12 cellular contexts compared by ENCODE assay signal in the genomic region with DNA sequence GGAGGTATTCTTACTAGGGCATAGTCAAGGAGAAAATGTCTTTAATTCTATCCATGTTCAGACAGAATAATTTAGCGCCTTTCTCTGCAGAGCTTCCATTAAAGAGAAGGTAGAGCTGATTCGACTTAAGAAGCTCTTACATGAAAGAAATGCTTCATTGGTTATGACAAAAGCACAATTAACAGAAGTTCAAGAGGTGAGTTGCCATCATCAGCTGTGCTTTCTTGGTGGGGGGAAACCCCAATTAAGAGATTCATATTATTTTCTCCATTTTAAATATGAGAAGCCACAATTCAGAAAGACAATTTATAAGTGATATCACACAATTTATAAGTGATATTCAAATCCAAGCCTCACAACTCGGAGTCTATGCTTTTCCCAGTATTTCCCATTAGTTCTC. TPM values are rescaled to one million over a fixed set of nuclear protein-coding genes. Genes with fewer than 3 reads are reported as not detected.
DNase-seq lines count a peak whose midpoint lies in the region; ATAC-seq and TF ChIP-seq lines count a peak whose summit lies in the region.
"Had no signal": no experiment of that assay in that cellular context is flagged by ENCODE, and none has a peak within 500 bp of the region (broad histone marks: within the 10 kb centered on the region; RNA-seq: fewer than 3 reads in every experiment).

No MANE protein-coding gene starts in this region.

- H3K4me3 Mint-ChIP-seq in CD8-positive, alpha-beta T cell: no peak overlapping the region
- H3K4me3 Mint-ChIP-seq in IgD-negative memory B cell (peak overlapping the region; percentile 76 to 96 (median 92)), natural killer cell (peak overlapping the region; percentile 79)

- H3K4me1 ChIP-seq in CD8-positive, alpha-beta T cell (ENCODE audit: insufficient read depth, low read length): peaks cover 7% of the 10 kb centered on the region
- no peaks in the 10 kb centered on the region for H3K4me1 ChIP-seq in breast epithelium

- no peaks in the 10 kb centered on the region for H3K36me3 ChIP-seq in CD8-positive, alpha-beta T cell (ENCODE audit: insufficient read depth, low read length)
- no peaks in the 10 kb centered on the region for H3K36me3 ChIP-seq in breast epithelium

- no peak for TF ChIP-seq CTCF in CD8-positive, alpha-beta T cell (IDR thresholded peaks at IDR 0.05)
- no peak for TF ChIP-seq CTCF in breast epithelium (IDR thresholded peaks at IDR 0.05)
- TF ChIP-seq CTCF in natural killer cell (IDR thresholded peaks at IDR 0.05): no peak

- H3K27me3 Mint-ChIP-seq in CD8-positive, alpha-beta T cell (ENCODE audit: low read depth): no peaks in the 10 kb centered on the region
- H3K27me3 Mint-ChIP-seq in IgD-negative memory B cell (peaks cover 1% of the 10 kb centered on the region), natural killer cell (ENCODE audit: low read depth in 2 of 2) (no peaks in the 10 kb centered on the region)

- CTCF ChIA-PET in CD8-positive, alpha-beta T cell (lab: Charles Lee): interaction anchor here (0.9 kb wide), 1 partner anchor 38 kb away, joined by 3 read pairs; no protein-coding TSS in a partner anchor

- no peak for DNase-seq in CD8-positive, alpha-beta T cell
- DNase-seq in breast epithelium (ENCODE audit: low spot score in 2 of 2): no peak
- no peak for DNase-seq in natural killer cell
- DNase-seq in DMS53 treated with DMSO at 0.1 percent for 48 hours (lab: John Stamatoyannopoulos, UW; ENCODE audit: unreplicated experiment): no peak
- no peak for DNase-seq in activated effector memory CD4-positive, alpha-beta T cell treated with anti-CD3 and anti-CD28 coated beads, Interleukin-2, amount 50 U/mL, for 16 hours
- DNase-seq: mesenchymal stem cell had no signal

- no peaks in the 10 kb centered on the region for H3K9me3 Mint-ChIP-seq in CD8-positive, alpha-beta T cell
- H3K9me3 Mint-ChIP-seq in IgD-negative memory B cell: no peaks in the 10 kb centered on the region
- H3K9me3 Mint-ChIP-seq in natural killer cell: no peaks in the 10 kb centered on the region
- H3K9me3 Mint-ChIP-seq: activated T-helper 2 cell treated with anti-CD3 and anti-CD28 coated beads, Interferon-gamma antibody, Interleukin-2, Interleukin-4, amounts not matched to agents 10 μg/mL and 5 μg/mL and 100 μg/mL, durations not matched to agents 14 hours and 24 hours and 36 hours had no signal

- H3K27me3 ChIP-seq in CD8-positive, alpha-beta T cell (ENCODE audit: insufficient read depth, low read length): no peaks in the 10 kb centered on the region
- no peaks in the 10 kb centered on the region for H3K27me3 ChIP-seq in breast epithelium

- H3K27ac Mint-ChIP-seq in CD8-positive, alpha-beta T cell: peak overlapping the region; percentile 15
- peak overlapping the region; percentile 75 to 98 (median 95) for H3K27ac Mint-ChIP-seq in IgD-negative memory B cell
- H3K27ac Mint-ChIP-seq in natural killer cell: peak overlapping the region; percentile 53 to 77

- no peak for ATAC-seq in CD8-positive, alpha-beta T cell
- ATAC-seq in natural killer cell (no peak), HG02970 (IDR thresholded peaks at IDR 0.05; ENCODE audit: low FRiP score, unreplicated experiment) (no peak), esophagus mucosa (no peak)
- ATAC-seq: SK-N-SH treated with all-trans-retinoic acid at 6 μM for 48 hours had no signal

- H3K4me3 ChIP-seq in CD8-positive, alpha-beta T cell (ENCODE audit: low read depth, low read length): no peak overlapping the region
- no peak overlapping the region for H3K4me3 ChIP-seq in breast epithelium

- no peaks in the 10 kb centered on the region for H3K9me3 ChIP-seq in CD8-positive, alpha-beta T cell (ENCODE audit: low read length)
- H3K9me3 ChIP-seq in breast epithelium: no peaks in the 10 kb centered on the region

- intact Hi-C loops in CD8-positive, alpha-beta T cell (cut with DNase I, micrococcal nuclease): loop anchor here (1.0 to 5.0 kb wide), 3 partner anchors 35 to 77 kb away; a partner anchor contains a TSS
- intact Hi-C loops in breast epithelium (cut with DNase I; ENCODE audit: low total_unique reads): no loop called here
- intact Hi-C loops in natural killer cell (cut with micrococcal nuclease): loop anchor here (1.0 kb wide), 1 partner anchor 38 kb away; a partner anchor contains a TSS

- no peak for TF ChIP-seq POLR2A in breast epithelium (IDR thresholded peaks at IDR 0.05)

- peaks cover 17% of the 10 kb centered on the region for H3K4me1 Mint-ChIP-seq in CD8-positive, alpha-beta T cell (ENCODE audit: low read depth)
- H3K4me1 Mint-ChIP-seq in IgD-negative memory B cell: peaks cover 19 to 24% (median 22%) of the 10 kb centered on the region in 3 donors
- H3K4me1 Mint-ChIP-seq in natural killer cell: peaks cover 16 to 25% of the 10 kb centered on the region in 2 donors

- POLR2A ChIA-PET in CD8-positive, alpha-beta T cell (lab: Charles Lee): interaction anchor here (1.6 kb wide), 1 partner anchor 40 kb away, joined by 4 read pairs; no protein-coding TSS in a partner anchor

- H3K36me3 Mint-ChIP-seq in CD8-positive, alpha-beta T cell: no peaks in the 10 kb centered on the region
- H3K36me3 Mint-ChIP-seq in IgD-negative memory B cell (peaks cover 2% of the 10 kb centered on the region), natural killer cell (no peaks in the 10 kb centered on the region)

- H3K27ac ChIP-seq in CD8-positive, alpha-beta T cell (ENCODE audit: low read depth, low read length): no peak overlapping the region
- H3K27ac ChIP-seq in breast epithelium: peak overlapping the region; percentile 85

RNA-seq across cellular contexts. Expression of a gene that starts 27.8 kb away (rescaled TPM):
- total RNA-seq in CD8-positive, alpha-beta T cell: not detected
- 0.14 TPM for polyA plus RNA-seq in IgD-negative memory B cell
- 10 to 100 TPM in 1 of 3 donors, under 1 TPM in 2; 0.33 to 10.4 (median 0.48) TPM for total RNA-seq in breast epithelium
- under 1 TPM in 2 of 3 donors, not detected in 1; 0.68 to 0.85 TPM for total RNA-seq in natural killer cell
- not detected for total RNA-seq in esophagus mucosa
- total RNA-seq: activated T-helper 2 cell treated with anti-CD3 and anti-CD28 coated beads, Interferon-gamma antibody, Interleukin-2, Interleukin-4, amounts not matched to agents 10 μg/mL and 5 μg/mL and 100 μg/mL, durations not matched to agents 14 hours and 24 hours and 36 hours; endothelial cell of umbilical vein had no signal
- polyA plus RNA-seq: endothelial cell of umbilical vein had no signal

RNA-seq across cellular contexts. Expression of a gene that starts 38.4 kb away (rescaled TPM):
- 100 to 1,000 TPM; 621 to 624 TPM for total RNA-seq in CD8-positive, alpha-beta T cell
- polyA plus RNA-seq in IgD-negative memory B cell: 741 TPM
- 100 to 1,000 TPM; 386 to 760 (median 480) TPM for total RNA-seq in breast epithelium
- 100 to 1,000 TPM; 501 to 547 (median 515) TPM for total RNA-seq in natural killer cell
- total RNA-seq in esophagus mucosa: 415 TPM

Comparison
In these comparisons a context has a peak if more than half of its experiments do, and no peak if none do; other contexts are left out.
1. H3K27ac Mint-ChIP-seq: peak in every context shown above with its lines; median percentile 95 in IgD-negative memory B cell; 65 in natural killer cell; 15 in CD8-positive, alpha-beta T cell.